6 cellular contexts compared by ENCODE assay signal in the genomic region with DNA sequence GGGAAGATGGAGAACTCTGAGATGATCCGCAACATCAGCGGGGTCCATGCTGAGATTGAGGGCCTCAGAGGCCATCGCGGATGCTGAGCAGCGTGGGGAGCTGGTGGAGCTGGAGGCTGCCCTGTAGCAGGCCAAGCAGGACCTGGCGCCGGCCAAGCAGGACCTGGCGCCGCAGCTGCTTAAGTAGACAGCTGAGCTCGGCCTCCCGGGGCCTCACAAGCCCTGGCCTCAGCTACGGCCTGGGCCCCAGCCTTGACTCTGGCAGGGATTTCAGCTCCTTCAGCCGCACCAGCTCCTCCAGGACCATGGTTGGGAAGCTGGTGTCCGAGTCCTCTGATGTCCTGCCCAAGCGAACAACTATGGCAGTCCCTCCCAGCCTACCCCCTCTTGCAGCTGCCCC. TPM values are rescaled to one million over a fixed set of nuclear protein-coding genes. Genes with fewer than 3 reads are reported as not detected.
"Had no signal": no experiment of that assay in that cellular context is flagged by ENCODE, and none has a peak within 500 bp of the region (broad histone marks: within the 10 kb centered on the region; RNA-seq: fewer than 3 reads in every experiment).

No MANE protein-coding gene starts in this region.

- H3K27ac Mint-ChIP-seq: IgD-negative memory B cell had no signal

- H3K27ac ChIP-seq: GM23248 had no signal

- H3K9me3 Mint-ChIP-seq: IgD-negative memory B cell had no signal

- H3K4me3 Mint-ChIP-seq: IgD-negative memory B cell had no signal

- FAIRE-seq: H54 had no signal

- H3K4me1 Mint-ChIP-seq: IgD-negative memory B cell had no signal

- DNase-seq: GM23248, GOT3, HCEC 1CT, KG1 had no signal

- H3K4me3 ChIP-seq: GM23248 had no signal

- H2AFZ ChIP-seq: GM23248 had no signal

- H3K9ac ChIP-seq: GM23248 had no signal

RNA-seq across cellular contexts. Expression of gene OVOL1, which starts 59.0 kb away (rescaled TPM):
- total RNA-seq: GM23248 had no signal
- polyA plus RNA-seq: GM23248, IgD-negative memory B cell had no signal
